25 cellular contexts compared by ENCODE assay signal in the genomic region with DNA sequence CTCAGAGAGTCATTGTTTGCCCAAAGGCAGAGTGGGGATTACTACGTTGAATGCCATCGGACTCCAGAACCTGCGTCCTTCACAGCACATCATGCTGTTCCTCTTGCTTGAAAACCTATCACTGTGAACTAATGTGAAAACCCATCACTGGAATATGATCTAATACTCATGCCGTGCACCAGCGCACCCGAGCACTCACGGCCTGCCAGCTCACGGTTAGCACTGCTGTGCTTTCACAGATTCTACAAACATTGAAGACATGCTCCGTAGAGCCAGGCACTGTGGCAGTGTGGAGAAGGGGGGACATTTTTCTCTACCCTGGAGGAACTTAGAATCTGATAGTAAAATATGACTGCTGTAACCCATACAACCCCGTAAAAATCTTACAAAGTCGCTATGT.
"Had no signal": no experiment of that assay in that cellular context is flagged by ENCODE, and none has a peak within 500 bp of the region (broad histone marks: within the 10 kb centered on the region; RNA-seq: fewer than 3 reads in every experiment).

No MANE protein-coding gene starts in this region.

- H3K27ac Mint-ChIP-seq: natural killer cell treated with Interleukin-12 subunit alpha and Interleukin-12 subunit beta and Interleukin-15 and Interleukin-18, amount 100 ng/mL, for 72 hours; neural progenitor cell had no signal

- FAIRE-seq: colon had no signal

- H3K4me3 Mint-ChIP-seq: mesothelial cell of epicardium; naive B cell; natural killer cell treated with Interleukin-12 subunit alpha and Interleukin-12 subunit beta and Interleukin-15 and Interleukin-18, amount 100 ng/mL, for 72 hours; neural progenitor cell; stimulated activated effector memory CD8-positive, alpha-beta T cell treated with anti-CD3 and anti-CD28 coated beads, Interleukin-12 subunit alpha, Interleukin-12 subunit beta, amount 100 ng/mL, for 72 hours had no signal

- H3K27ac ChIP-seq: dorsolateral prefrontal cortex, gastrocnemius medialis, heart left ventricle, hepatocyte, neural progenitor cell, prostate gland, right atrium auricular region, stomach, thyroid gland, vagina had no signal

- H3K27me3 ChIP-seq: neural progenitor cell, right atrium auricular region, thyroid gland, vagina had no signal

- H3K36me3 ChIP-seq: gastrocnemius medialis, heart left ventricle, neural progenitor cell, prostate gland, right atrium auricular region, stomach, thyroid gland, vagina had no signal

- H3K4me1 Mint-ChIP-seq: naive B cell; stimulated activated effector memory CD8-positive, alpha-beta T cell treated with anti-CD3 and anti-CD28 coated beads, Interleukin-12 subunit alpha, Interleukin-12 subunit beta, amount 100 ng/mL, for 72 hours had no signal

- H3K4me1 ChIP-seq: gastrocnemius medialis, neural progenitor cell, prostate gland, right atrium auricular region, stomach, thyroid gland, vagina had no signal

- DNase-seq: dorsolateral prefrontal cortex; effector CD4-positive, alpha-beta T cell; gastrocnemius medialis; heart left ventricle; mesenchymal stem cell; mucosa of descending colon; naive B cell; stimulated activated CD4-positive, alpha-beta T cell treated with anti-CD3 and anti-CD28 coated beads, Interleukin-2, amount 100 ng/mL, for 24 hours; stimulated activated CD4-positive, alpha-beta T cell treated with anti-CD3 and anti-CD28 coated beads, Interleukin-4, amount 100 ng/mL, for 24 hours; stimulated activated naive CD4-positive, alpha-beta T cell treated with Interleukin-2 at 50 U/mL for 16 hours; stomach; thyroid gland; trophoblast cell had no signal

- H3K9me3 Mint-ChIP-seq: mesothelial cell of epicardium; natural killer cell treated with Interleukin-12 subunit alpha and Interleukin-12 subunit beta and Interleukin-15 and Interleukin-18, amount 100 ng/mL, for 72 hours; stimulated activated effector memory CD8-positive, alpha-beta T cell treated with anti-CD3 and anti-CD28 coated beads, Interleukin-12 subunit alpha, Interleukin-12 subunit beta, amount 100 ng/mL, for 72 hours had no signal

- H3K36me3 Mint-ChIP-seq: mesothelial cell of epicardium; natural killer cell treated with Interleukin-12 subunit alpha and Interleukin-12 subunit beta and Interleukin-15 and Interleukin-18, amount 100 ng/mL, for 72 hours; neural progenitor cell; stimulated activated effector memory CD8-positive, alpha-beta T cell treated with anti-CD3 and anti-CD28 coated beads, Interleukin-12 subunit alpha, Interleukin-12 subunit beta, amount 100 ng/mL, for 72 hours had no signal

- H3K4me3 ChIP-seq: dorsolateral prefrontal cortex, gastrocnemius medialis, heart left ventricle, hepatocyte, mucosa of descending colon, neural progenitor cell, prostate gland, right atrium auricular region, smooth muscle cell, stomach, thyroid gland, vagina had no signal

- H3K9me3 ChIP-seq: gastrocnemius medialis, mucosa of descending colon, prostate gland, right atrium auricular region, stomach, thyroid gland, vagina had no signal

- ATAC-seq: gastrocnemius medialis; heart left ventricle; left lobe of liver; natural killer cell treated with Interleukin-12 subunit alpha and Interleukin-12 subunit beta and Interleukin-15 and Interleukin-18, amount 100 ng/mL, for 72 hours; sciatic nerve; stimulated activated effector memory CD8-positive, alpha-beta T cell treated with anti-CD3 and anti-CD28 coated beads, Interleukin-12 subunit alpha, Interleukin-12 subunit beta, amount 100 ng/mL, for 72 hours had no signal
